25 cellular contexts compared by ENCODE assay signal in genomic region chr4:187004628-187005027, GRCh38.
DNase-seq lines count a peak whose midpoint lies in the region; ATAC-seq and TF ChIP-seq lines count a peak whose summit lies in the region.
"Had no signal": no experiment of that assay in that cellular context is flagged by ENCODE, and none has a peak within 500 bp of the region (broad histone marks: within the 10 kb centered on the region; RNA-seq: fewer than 3 reads in every experiment).

No MANE protein-coding gene starts in this region.

- intact Hi-C loops in IMR-90 (cut with micrococcal nuclease) (no loop called here), OCI-LY7 (cut with micrococcal nuclease; ENCODE audit: unreplicated experiment) (no loop called here), heart left ventricle (cut with DNase I) (no loop called here), uterus (cut with DNase I; ENCODE audit: low total_unique reads) (no loop called here)

- H4K5ac ChIP-seq in IMR-90 (ENCODE audit: low read depth, low read length) = no peak overlapping the region

- no peak overlapping the region for H3K4ac ChIP-seq in IMR-90 (ENCODE audit: low read depth, low read length)

- BruUV-seq in IMR-90 (replicated peaks; lab: Mats Ljungman, UMichigan) = no TSS peak
- no TSS peak for BruUV-seq in OCI-LY7 (replicated peaks; lab: Mats Ljungman, UMichigan)

- H2AK9ac ChIP-seq in IMR-90 (replicated peaks; ENCODE audit: low read depth, low read length, poor library complexity) = no peak overlapping the region

- no peak overlapping the region for H4K8ac ChIP-seq in IMR-90 (ENCODE audit: low read depth in 2 of 2, low read length in 2 of 2)

- H3K9me3 ChIP-seq in IMR-90 (ENCODE audit: control insufficient read depth, insufficient read depth, low read length) (no peaks in the 10 kb centered on the region), OCI-LY7 (ENCODE audit: low read length) (no peaks in the 10 kb centered on the region), heart left ventricle (no peaks in the 10 kb centered on the region), uterus (no peaks in the 10 kb centered on the region)
- H3K9me3 ChIP-seq: BE2C, BLaER1 had no signal

- no peak overlapping the region for H2AK5ac ChIP-seq in IMR-90 (ENCODE audit: low read depth, low read length)

- in situ Hi-C loops in IMR-90 (cut with MboI; ENCODE audit: low sequenced_read_pairs) = no loop called here

- TF ChIP-seq RAD21 in IMR-90 (IDR thresholded peaks at IDR 0.05; ENCODE audit: low read length) = no peak

- dilution Hi-C loops in IMR-90 (cut with HindIII; ENCODE audit: low sequenced_read_pairs, unreplicated experiment) = no loop called here

- H2AFZ ChIP-seq in IMR-90 (replicated peaks; ENCODE audit: low read length, poor library complexity) (no peak overlapping the region), OCI-LY7 (ENCODE audit: low read length) (peak overlapping the region; percentile 46; the same call in 1 of the 2 replicates)

- H2BK15ac ChIP-seq in IMR-90 (ENCODE audit: low read depth, low read length) = no peak overlapping the region

- 0 out of 2 replicates have a peak overlapping the region, but pooled peaks have one; percentile 59 for H3K14ac ChIP-seq in IMR-90 (replicated peaks; ENCODE audit: low read depth, low read length)

- no peaks in the 10 kb centered on the region for H3K79me2 ChIP-seq in OCI-LY7 (ENCODE audit: insufficient read depth, low read depth, low read length)

- H2BK120ac ChIP-seq in IMR-90 (ENCODE audit: low read depth, low read length) = no peak overlapping the region

- H4K91ac ChIP-seq in IMR-90 (ENCODE audit: insufficient read depth, low read depth, low read length) = no peak overlapping the region

- H3K9me1 ChIP-seq in IMR-90 (ENCODE audit: insufficient read depth, low read length) = no peaks in the 10 kb centered on the region

- H4K20me1 ChIP-seq in IMR-90 (ENCODE audit: insufficient read depth, low read length) = no peaks in the 10 kb centered on the region
- no peaks in the 10 kb centered on the region for H4K20me1 ChIP-seq in OCI-LY7 (ENCODE audit: insufficient read depth, low read length)
- H4K20me1 ChIP-seq: BLaER1 had no signal

- no peak for TF ChIP-seq POLR2A in IMR-90 (IDR thresholded peaks at IDR 0.05; ENCODE audit: low read depth, low read length)
- TF ChIP-seq POLR2A in heart left ventricle (IDR thresholded peaks at IDR 0.05) = no peak
- no peak for TF ChIP-seq POLR2A in uterus (IDR thresholded peaks at IDR 0.05)

- DNase-seq in HEK293T (ENCODE audit: extremely low spot score) = no peak
- no peak for DNase-seq in IMR-90
- DNase-seq in OCI-LY7 (ENCODE audit: low spot score) = peak; percentile 14
- peak; percentile 21 for DNase-seq in left kidney (ENCODE audit: low read depth, low spot score)
- DNase-seq in heart left ventricle = no peak
- no peak for DNase-seq in NCI-H128 (lab: John Stamatoyannopoulos, UW; ENCODE audit: unreplicated experiment)
- DNase-seq in uterus = no peak
- DNase-seq: 8988T; ACHN; BE2C; C1 segment of cervical spinal cord; CD4-positive, alpha-beta memory T cell; CD4-positive, CD25-positive, alpha-beta regulatory T cell; CD8-positive, alpha-beta memory T cell; COR-L47; DMS 273 treated with DMSO at 0.1 percent for 48 hours; DMS153; DMS53; DMS79; DND-41; EL; GDM1 had no signal

- H3K18ac ChIP-seq in IMR-90 (ENCODE audit: low read depth, low read length) = no peak overlapping the region

- no peak overlapping the region for H3K56ac ChIP-seq in IMR-90 (ENCODE audit: extremely low read depth, insufficient read depth, low read length)

- H2BK5ac ChIP-seq in IMR-90 (ENCODE audit: low read depth, low read length, poor library complexity, severe bottlenecking) = no peak overlapping the region

- CTCF ChIA-PET in HEK293T (lab: Yijun Ruan, JAX) (no interaction called here), IMR-90 (lab: Yijun Ruan, JAX) (no interaction called here), OCI-LY7 (lab: Charles Lee; ENCODE audit: unreplicated experiment) (no interaction called here)

- H3K27ac ChIP-seq in IMR-90 (ENCODE audit: insufficient read depth, low read length) (no peak overlapping the region), OCI-LY7 (ENCODE audit: low read depth, low read length, poor library complexity, severe bottlenecking) (no peak overlapping the region), heart left ventricle (no peak overlapping the region), uterus (no peak overlapping the region)
- H3K27ac ChIP-seq: BLaER1 had no signal

- no peak overlapping the region for H3K9ac ChIP-seq in IMR-90 (ENCODE audit: low read depth, low read length)
- H3K9ac ChIP-seq: BLaER1 had no signal

- TF ChIP-seq CTCF in IMR-90 (conservative IDR thresholded peaks at IDR 0.05; ENCODE audit: low read depth, low read length) (no peak), OCI-LY7 (conservative IDR thresholded peaks at IDR 0.05; ENCODE audit: low read length) (no peak), heart left ventricle (IDR thresholded peaks at IDR 0.05) (no peak), uterus (IDR thresholded peaks at IDR 0.05) (no peak)

- WGBS in IMR-90 (ENCODE audit: extremely low coverage in 2 of 2, insufficient read length in 1 of 2), 2 experiments = no CpG with 5 or more reads among the region's 2 CpGs
- 76 to 88% (median 84%) methylated on average over 2 of the region's 2 CpGs for WGBS in heart left ventricle, 4 donors

- H3K4me3 ChIP-seq in IMR-90 (ENCODE audit: insufficient read depth, low read depth, low read length) = no peak overlapping the region
- no peak overlapping the region for H3K4me3 ChIP-seq in OCI-LY7 (ENCODE audit: low read depth, low read length, poor library complexity, severe bottlenecking)
- no peak overlapping the region for H3K4me3 ChIP-seq in heart left ventricle
- H3K4me3 ChIP-seq in uterus = no peak overlapping the region
- H3K4me3 ChIP-seq: BLaER1, GM12878 had no signal

- POLR2A ChIA-PET in HEK293T (lab: Yijun Ruan, JAX) = no interaction called here
- POLR2A ChIA-PET in IMR-90 (lab: Charles Lee; ENCODE audit: unreplicated experiment) = no interaction called here
- POLR2A ChIA-PET in OCI-LY7 (lab: Charles Lee) = no interaction called here

- H3K79me1 ChIP-seq in IMR-90 (ENCODE audit: low read depth in 1 of 2, low read length in 2 of 2) = no peaks in the 10 kb centered on the region

- no peak for ATAC-seq in IMR-90 (ENCODE audit: low read depth)
- ATAC-seq in heart left ventricle = no peak
- ATAC-seq in HG02938 (IDR thresholded peaks at IDR 0.05; ENCODE audit: unreplicated experiment) = no peak
- ATAC-seq: GM12878 had no signal

- H3K23ac ChIP-seq in IMR-90 (ENCODE audit: low read depth, low read length) = no peak overlapping the region

- no peaks in the 10 kb centered on the region for H3K9me2 ChIP-seq in OCI-LY7 (ENCODE audit: insufficient read depth, low read length)

- H3K4me1 ChIP-seq in IMR-90 (ENCODE audit: control insufficient read depth, insufficient read depth, low read length) = no peaks in the 10 kb centered on the region
- peaks cover 5% of the 10 kb centered on the region for H3K4me1 ChIP-seq in OCI-LY7 (ENCODE audit: insufficient read depth, low read length, poor library complexity, severe bottlenecking)
- no peaks in the 10 kb centered on the region for H3K4me1 ChIP-seq in heart left ventricle
- H3K4me1 ChIP-seq in uterus = no peaks in the 10 kb centered on the region
- H3K4me1 ChIP-seq: BE2C had no signal

- H3K4me2 ChIP-seq in IMR-90 (ENCODE audit: low read depth, low read length) = no peak overlapping the region
- no peak overlapping the region for H3K4me2 ChIP-seq in OCI-LY7 (ENCODE audit: low read length)
- H3K4me2 ChIP-seq: BLaER1 had no signal

- H3K36me3 ChIP-seq in IMR-90 (ENCODE audit: control insufficient read depth, insufficient read depth, low read length) (no peaks in the 10 kb centered on the region), OCI-LY7 (ENCODE audit: insufficient read depth, low read length) (no peaks in the 10 kb centered on the region), heart left ventricle (no peaks in the 10 kb centered on the region), uterus (no peaks in the 10 kb centered on the region)
- H3K36me3 ChIP-seq: BE2C, BLaER1 had no signal

- H3K27me3 ChIP-seq in IMR-90 (ENCODE audit: control insufficient read depth, insufficient read depth, low read length) = no peaks in the 10 kb centered on the region
- H3K27me3 ChIP-seq in heart left ventricle = no peaks in the 10 kb centered on the region
- H3K27me3 ChIP-seq in uterus = no peaks in the 10 kb centered on the region
- H3K27me3 ChIP-seq: BLaER1 had no signal

- no peak overlapping the region for H2BK20ac ChIP-seq in IMR-90 (ENCODE audit: low read depth, low read length)

TF ChIP-seq in HEK293T, 16 proteins besides CTCF, POLR2A, EP300 and RAD21:
- TF ChIP-seq TARDBP (IDR thresholded peaks at IDR 0.05) = no peak
- no peak for TF ChIP-seq L3MBTL2 (conservative IDR thresholded peaks at IDR 0.05)
- peak; percentile 77 for TF ChIP-seq PKNOX1 (IDR thresholded peaks at IDR 0.05)
TF ChIP-seq in HEK293T: peak in this region for 1.

TF ChIP-seq in IMR-90, 13 proteins besides CTCF, POLR2A, EP300 and RAD21 (continues in another document):
- no peak for TF ChIP-seq BHLHE40 (IDR thresholded peaks at IDR 0.05; ENCODE audit: low read depth, low read length)
- TF ChIP-seq NFE2L2 (IDR thresholded peaks at IDR 0.05; ENCODE audit: low read depth, low read length) = no peak
- no peak for TF ChIP-seq FOS (IDR thresholded peaks at IDR 0.05; ENCODE audit: low read depth, low read length)
- no peak for TF ChIP-seq CHD1 (IDR thresholded peaks at IDR 0.05; ENCODE audit: low read depth, low read length)
- no peak for TF ChIP-seq SMC3 (IDR thresholded peaks at IDR 0.05; ENCODE audit: low read depth, low read length)
- TF ChIP-seq RCOR1 (IDR thresholded peaks at IDR 0.05; ENCODE audit: insufficient replicate concordance, low read length) = no peak
- TF ChIP-seq ELK1 (IDR thresholded peaks at IDR 0.05; ENCODE audit: borderline replicate concordance, low read depth, low read length) = no peak
- no peak for TF ChIP-seq RFX5 (IDR thresholded peaks at IDR 0.05; ENCODE audit: low read depth, low read length)
- TF ChIP-seq CEBPB (IDR thresholded peaks at IDR 0.05; ENCODE audit: low read depth, low read length) = no peak
- no peak for TF ChIP-seq MAZ (IDR thresholded peaks at IDR 0.05; ENCODE audit: borderline replicate concordance, low read depth, low read length)
- no peak for TF ChIP-seq MXI1 (IDR thresholded peaks at IDR 0.05; ENCODE audit: borderline replicate concordance, low read depth, low read length)

Comparison
In these comparisons a context has a peak if more than half of its experiments do, and no peak if none do; other contexts are left out.
1. DNase-seq: peak in OCI-LY7 (single experiment) and left kidney (single experiment); none in HEK293T (single experiment), IMR-90 (single experiment), heart left ventricle (0 of 5), NCI-H128 (single experiment) and uterus (0 of 2).